In genomic region chr14:31206536-31207286, GRCh38 we compare ENCODE assay signal across 8 cellular contexts. TPM values are rescaled to one million over a fixed set of nuclear protein-coding genes. Genes with fewer than 3 reads are reported as not detected.
DNase-seq lines count a peak whose midpoint lies in the region; ATAC-seq and TF ChIP-seq lines count a peak whose summit lies in the region.

No MANE protein-coding gene starts in this region.

- H3K27me3 ChIP-seq in ovary (no peaks in the 10 kb centered on the region), upper lobe of left lung (no peaks in the 10 kb centered on the region)

- DNase-seq in NCI-H146 (lab: John Stamatoyannopoulos, UW), result peak; percentile 50
- DNase-seq in NCI-H146 treated with DMSO at 0.1 percent for 48 hours (lab: John Stamatoyannopoulos, UW; ENCODE audit: unreplicated experiment), result no peak
- peak; percentile 15 for DNase-seq in NCI-H774 (lab: John Stamatoyannopoulos, UW)
- peak; percentile 51 for DNase-seq in activated T-helper 9 cell treated with anti-CD3 and anti-CD28 coated beads, Interleukin-2, amount 50 U/mL, for 16 hours (ENCODE audit: low read depth)
- peak in 1 of 2 donors; percentile 46 for DNase-seq in foreskin fibroblast
- peak in 2 of 5 donors; percentile 36 to 44 for DNase-seq in ovary
- peak; percentile 51 to 90 for DNase-seq in upper lobe of left lung

- intact Hi-C loops in ovary (cut with DNase I), result loop anchor here in 2 of 4 donors (10.0 kb wide), 2 partner anchors 138 to 148 kb away; no protein-coding TSS in a partner anchor

- TF ChIP-seq CTCF in foreskin fibroblast (IDR thresholded peaks at IDR 0.05; ENCODE audit: low read depth, low read length), result no peak
- no peak for TF ChIP-seq CTCF in ovary (IDR thresholded peaks at IDR 0.05)
- TF ChIP-seq CTCF in upper lobe of left lung (IDR thresholded peaks at IDR 0.05), result no peak

- H3K9me3 ChIP-seq in ovary (no peaks in the 10 kb centered on the region), upper lobe of left lung (no peaks in the 10 kb centered on the region)

- TF ChIP-seq POLR2A in ovary (IDR thresholded peaks at IDR 0.05) (no peak), upper lobe of left lung (IDR thresholded peaks at IDR 0.05) (no peak)

- H3K4me1 ChIP-seq in ovary (ENCODE audit: insufficient read depth) (peaks cover 3% of the 10 kb centered on the region), upper lobe of left lung (peaks cover 15 to 45% (median 22%) of the 10 kb centered on the region in 4 donors)

- 0 to 1% (median 0%) methylated on average over 49 to 55 of the region's 55 CpGs for WGBS in ovary, 3 donors
- WGBS in upper lobe of left lung, 2 donors, result 0 to 1% methylated on average over 29 to 47 of the region's 55 CpGs

- H3K36me3 ChIP-seq in ovary (no peaks in the 10 kb centered on the region), upper lobe of left lung (peaks cover 0 to 19% (median 2%) of the 10 kb centered on the region in 4 donors)

- TF ChIP-seq EP300 in ovary (IDR thresholded peaks at IDR 0.05) (no peak), upper lobe of left lung (IDR thresholded peaks at IDR 0.05) (no peak)

- H3K27ac ChIP-seq in ovary, result peak overlapping the region; percentile 98 to 99
- peak overlapping the region; percentile 98 to 100 (median 99) for H3K27ac ChIP-seq in upper lobe of left lung

- H3K4me3 ChIP-seq in foreskin fibroblast (ENCODE audit: low read depth in 1 of 2, low read length in 2 of 2) (peak overlapping the region; percentile 70 to 86), ovary (peak overlapping the region; percentile 83), upper lobe of left lung (peak overlapping the region; percentile 66 to 86 (median 75))

- ATAC-seq in HG02798 (IDR thresholded peaks at IDR 0.05; ENCODE audit: poor library complexity, unreplicated experiment) (peak; percentile 19), upper lobe of left lung (ENCODE audit: low FRiP score in 2 of 2) (peak in 1 of 2 donors; percentile 49)

RNA-seq across cellular contexts. Expression of gene HECTD1, which starts 0.9 kb away (rescaled TPM):
- total RNA-seq in ovary, result 100 to 1,000 TPM; 124 to 186 (median 151) TPM
- polyA plus RNA-seq in ovary, result 10 to 100 TPM; 59.7 to 79.4 TPM
- 100 to 1,000 TPM; 118 to 326 (median 164) TPM for total RNA-seq in upper lobe of left lung
